ENCODE assay signal across 8 cellular contexts in genomic region chr5:74251106-74252032, GRCh38.
DNase-seq lines count a peak whose midpoint lies in the region; ATAC-seq, FAIRE-seq and TF ChIP-seq lines count a peak whose summit lies in the region.

No MANE protein-coding gene starts in this region.

- ATAC-seq in esophagus mucosa (peak; percentile 92), pancreas (peak in 3 of 4 donors; percentile 55 to 84 (median 56)), HG02763 (IDR thresholded peaks at IDR 0.05; ENCODE audit: unreplicated experiment) (no peak)

- H3K9me2 ChIP-seq in OCI-LY7 (ENCODE audit: insufficient read depth, low read length), result no peaks in the 10 kb centered on the region

- no peak overlapping the region for H2AFZ ChIP-seq in OCI-LY7 (ENCODE audit: low read length)

- no peaks in the 10 kb centered on the region for H3K9me3 ChIP-seq in OCI-LY7 (ENCODE audit: low read length)
- H3K9me3 ChIP-seq in pancreas, result no peaks in the 10 kb centered on the region

- BruUV-seq in OCI-LY7 (replicated peaks; lab: Mats Ljungman, UMichigan), result no TSS peak

- CTCF ChIA-PET in OCI-LY7 (lab: Charles Lee; ENCODE audit: unreplicated experiment), result no interaction called here

- H3K4me1 ChIP-seq in OCI-LY7 (ENCODE audit: insufficient read depth, low read length, poor library complexity, severe bottlenecking) (no peaks in the 10 kb centered on the region), pancreas (peaks cover 0 to 3% (median under 1%) of the 10 kb centered on the region in 3 donors)

- intact Hi-C loops in OCI-LY7 (cut with micrococcal nuclease; ENCODE audit: unreplicated experiment), result no loop called here
- intact Hi-C loops in pancreas (cut with DNase I), result no loop called here

- H3K27me3 ChIP-seq in pancreas, result no peaks in the 10 kb centered on the region

- H3K27ac ChIP-seq in OCI-LY7 (ENCODE audit: low read depth, low read length, poor library complexity, severe bottlenecking) (no peak overlapping the region), pancreas (peak overlapping the region in 1 of 4 donors; percentile 19)

- 85 to 92% methylated on average over 9 of the region's 9 CpGs for WGBS in pancreas, 2 donors

- POLR2A ChIA-PET in OCI-LY7 (lab: Charles Lee), result interaction anchor here (0.6 kb wide), 1 partner anchor 24 kb away, joined by 4 read pairs; no protein-coding TSS in a partner anchor

- no peak overlapping the region for H3K4me2 ChIP-seq in OCI-LY7 (ENCODE audit: low read length)

- H3K4me3 ChIP-seq in OCI-LY7 (ENCODE audit: low read depth, low read length, poor library complexity, severe bottlenecking) (no peak overlapping the region), pancreas (no peak overlapping the region)

- TF ChIP-seq CTCF in OCI-LY7 (conservative IDR thresholded peaks at IDR 0.05; ENCODE audit: low read length) (no peak), pancreas (IDR thresholded peaks at IDR 0.05) (no peak)

- H3K79me2 ChIP-seq in OCI-LY7 (ENCODE audit: insufficient read depth, low read depth, low read length), result no peaks in the 10 kb centered on the region

- H3K36me3 ChIP-seq in OCI-LY7 (ENCODE audit: insufficient read depth, low read length), result no peaks in the 10 kb centered on the region
- no peaks in the 10 kb centered on the region for H3K36me3 ChIP-seq in pancreas

- peak; percentile 98 for DNase-seq in EH (ENCODE audit: low read depth)
- peak; percentile 3 for DNase-seq in OCI-LY7 (ENCODE audit: low spot score)
- no peak for DNase-seq in pancreas
- no peak for DNase-seq in NCI-H2227 (lab: John Stamatoyannopoulos, UW; ENCODE audit: unreplicated experiment)
- DNase-seq in effector CD4-positive, alpha-beta T cell, result no peak
- no peak for DNase-seq in activated naive CD4-positive, alpha-beta T cell treated with Interleukin-2 at 50 U/mL for 16 hours

- no peak for FAIRE-seq in pancreas (lab: Jason Lieb, UNC)

- no peaks in the 10 kb centered on the region for H4K20me1 ChIP-seq in OCI-LY7 (ENCODE audit: insufficient read depth, low read length)

Comparison
In these comparisons a context has a peak if more than half of its experiments do, and no peak if none do; other contexts are left out.
1. DNase-seq: peak in EH (single experiment) and OCI-LY7 (single experiment); none in pancreas (0 of 6), NCI-H2227 (single experiment), effector CD4-positive, alpha-beta T cell (single experiment) and activated naive CD4-positive, alpha-beta T cell treated with Interleukin-2 at 50 U/mL for 16 hours (single experiment).